ENCODE assay signal across 2 cellular contexts in the genomic region with DNA sequence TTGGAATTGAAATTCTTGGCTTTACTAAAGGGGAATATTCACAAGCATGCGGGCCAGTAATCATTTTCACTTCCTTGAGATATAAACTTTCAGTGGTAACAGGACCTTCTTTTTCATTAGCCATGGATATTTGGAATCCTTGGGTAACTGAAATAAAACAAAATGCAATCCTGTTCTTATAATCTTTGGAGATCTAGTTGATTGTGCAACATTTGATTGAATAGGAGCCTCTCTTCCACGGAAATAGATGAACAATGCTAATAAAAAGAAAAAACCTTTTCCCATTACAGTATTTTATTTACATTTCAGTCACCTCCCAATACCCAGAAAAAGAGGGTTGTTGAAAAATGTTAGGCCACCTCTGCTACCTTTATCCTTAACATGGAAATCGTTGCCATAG.
A peak's percentile ranks its signal among the peaks of the same experiment; 100 is the strongest.
TF ChIP-seq lines count a peak whose summit lies in the region.

No MANE protein-coding gene starts in this region.

TF ChIP-seq in IMR-90, 13 proteins besides CTCF, POLR2A, EP300 and RAD21:
- peak; percentile 75 for TF ChIP-seq CEBPB (IDR thresholded peaks at IDR 0.05; ENCODE audit: low read depth, low read length)
- TF ChIP-seq MAZ (IDR thresholded peaks at IDR 0.05; ENCODE audit: borderline replicate concordance, low read depth, low read length) = no peak

TF ChIP-seq in H1, 55 proteins besides CTCF, POLR2A, EP300 and RAD21:
- no peak for TF ChIP-seq NANOG (IDR thresholded peaks at IDR 0.05; ENCODE audit: insufficient read depth, low read depth, low read length, poor library complexity, severe bottlenecking)
- no peak for TF ChIP-seq SP4 (IDR thresholded peaks at IDR 0.05; ENCODE audit: low read length)
- peak; percentile 17; the same call in 1 of the 2 replicates for TF ChIP-seq CEBPB (IDR thresholded peaks at IDR 0.05; ENCODE audit: low read depth, low read length)
- no peak for TF ChIP-seq KDM5A (IDR thresholded peaks at IDR 0.05; ENCODE audit: low read length)
